1 cellular context compared by ENCODE assay signal in genomic region chr15:99282129-99282528, GRCh38.
TF ChIP-seq lines count a peak whose summit lies in the region.

No MANE protein-coding gene starts in this region.

TF ChIP-seq in endothelial cell of umbilical vein, 7 proteins besides CTCF, POLR2A, EP300 and RAD21:
- TF ChIP-seq JUN (IDR thresholded peaks at IDR 0.05; ENCODE audit: borderline replicate concordance, insufficient read depth, insufficient read length, low read depth) = no peak
